Comparison of ENCODE assay signal across 10 cellular contexts in genomic region chr9:4402501-4402900, GRCh38.
"Had no signal": no experiment of that assay in that cellular context is flagged by ENCODE, and none has a peak within 500 bp of the region (broad histone marks: within the 10 kb centered on the region; RNA-seq: fewer than 3 reads in every experiment).

No MANE protein-coding gene starts in this region.

- FAIRE-seq: H1, H54 had no signal

- ATAC-seq: GM23338 had no signal

- H2AFZ ChIP-seq: GM23248, GM23338 had no signal

- DNase-seq: GM23248, GOT3, H7, H9, HCEC 1CT, HFFc6 had no signal

- H3K4me3 ChIP-seq: GM23248, GM23338, HAP-1 had no signal

- H3K4me2 ChIP-seq: GM23338 had no signal

- H3K27ac ChIP-seq: GM23248 had no signal

- H3K27ac Mint-ChIP-seq: GM23338, H9, HFFc6 had no signal

- H3K36me3 ChIP-seq: HAP-1 had no signal

- H3K9ac ChIP-seq: GM23248 had no signal

- H3K4me1 ChIP-seq: HAP-1 had no signal

- H3K4me3 Mint-ChIP-seq: GM23338, H9, HFFc6 had no signal
